In the genomic region with DNA sequence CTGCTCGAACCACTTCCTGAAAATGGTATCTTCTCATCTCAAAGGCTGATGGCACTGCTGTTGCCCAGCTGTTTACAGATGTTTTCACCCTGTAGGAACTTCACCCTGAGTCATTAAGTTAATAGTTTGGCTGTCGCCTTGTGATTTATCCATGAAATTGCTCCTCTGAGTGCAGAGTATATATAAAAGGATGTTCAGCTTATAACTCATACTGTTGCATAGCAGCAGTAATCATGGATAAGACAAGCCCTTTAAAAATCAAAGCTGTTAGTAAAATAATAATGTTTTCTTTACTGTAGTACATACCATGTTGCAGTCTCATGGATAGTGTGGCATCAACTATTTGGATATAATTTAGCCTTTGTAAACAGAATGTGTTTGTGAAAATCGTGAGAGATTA, we compare ENCODE assay signal across 1 cellular context.
TF ChIP-seq lines count a peak whose summit lies in the region.

No MANE protein-coding gene starts in this region.

TF ChIP-seq in IMR-90, 13 proteins besides CTCF, POLR2A, EP300 and RAD21 (continued from another document):
- TF ChIP-seq MAZ (IDR thresholded peaks at IDR 0.05; ENCODE audit: borderline replicate concordance, low read depth, low read length): no peak
